Comparison of ENCODE assay signal across 14 cellular contexts in the genomic region with DNA sequence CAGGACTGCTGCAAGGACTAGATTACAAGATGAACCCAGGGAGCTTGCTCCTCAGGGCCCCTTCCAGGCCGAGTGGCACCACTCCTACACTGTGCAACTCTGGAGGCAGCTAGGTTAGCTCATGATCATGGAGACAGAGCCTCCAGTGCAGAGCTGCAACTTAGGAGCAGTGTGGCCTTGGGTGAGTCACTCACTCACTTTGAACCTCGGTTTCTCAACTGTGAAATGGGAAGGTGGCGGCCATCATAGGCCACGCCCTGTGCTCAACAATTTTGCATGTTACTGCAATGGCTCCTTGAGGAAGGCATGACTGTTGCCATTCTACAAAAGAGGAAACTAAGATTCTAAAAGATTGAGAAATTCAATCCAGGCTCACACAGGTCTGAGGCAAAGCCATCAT. TPM values are rescaled to one million over a fixed set of nuclear protein-coding genes. Genes with fewer than 3 reads are reported as not detected.
"Had no signal": no experiment of that assay in that cellular context is flagged by ENCODE, and none has a peak within 500 bp of the region (broad histone marks: within the 10 kb centered on the region; RNA-seq: fewer than 3 reads in every experiment).

No MANE protein-coding gene starts in this region.

- H3K4me1 ChIP-seq: gastrocnemius medialis, neural progenitor cell, uterus had no signal

- H3K4me3 Mint-ChIP-seq: activated CD4-positive, alpha-beta T cell treated with anti-CD3 and anti-CD28 coated beads, Interleukin-2, amount 10 ng/mL, durations not matched to agents 7 days and 5 days; activated naive CD8-positive, alpha-beta T cell treated with anti-CD3 and anti-CD28 coated beads for 36 hours; neural progenitor cell had no signal

- ATAC-seq: gastrocnemius medialis had no signal

- H3K9me3 ChIP-seq: gastrocnemius medialis, left ventricle myocardium inferior, uterus had no signal

- H3K36me3 ChIP-seq: uterus had no signal

- H3K27ac ChIP-seq: coronary artery, gastrocnemius medialis, left ventricle myocardium inferior, neural progenitor cell had no signal

- H3K4me3 ChIP-seq: coronary artery, gastrocnemius medialis, left ventricle myocardium inferior, neural progenitor cell, uterus had no signal

- H3K27me3 ChIP-seq: gastrocnemius medialis, neural progenitor cell, uterus had no signal

- H3K4me1 Mint-ChIP-seq: activated CD4-positive, alpha-beta T cell treated with anti-CD3 and anti-CD28 coated beads, Interleukin-2, amount 10 ng/mL, durations not matched to agents 7 days and 5 days; neural progenitor cell had no signal

- H3K27ac Mint-ChIP-seq: activated CD4-positive, alpha-beta T cell treated with anti-CD3 and anti-CD28 coated beads, Interleukin-2, amount 10 ng/mL, durations not matched to agents 7 days and 5 days; activated naive CD8-positive, alpha-beta T cell treated with anti-CD3 and anti-CD28 coated beads for 36 hours; neural progenitor cell had no signal

- H3K9me3 Mint-ChIP-seq: activated CD4-positive, alpha-beta T cell treated with anti-CD3 and anti-CD28 coated beads, Interleukin-2, amount 10 ng/mL, durations not matched to agents 7 days and 5 days; activated naive CD8-positive, alpha-beta T cell treated with anti-CD3 and anti-CD28 coated beads for 36 hours; neural progenitor cell had no signal

- DNase-seq: activated CD4-positive, alpha-beta T cell treated with anti-CD3 and anti-CD28 coated beads, Interleukin-2, amount 10 ng/mL, durations not matched to agents 7 days and 5 days; activated gamma-delta T cell; activated naive CD8-positive, alpha-beta T cell treated with anti-CD3 and anti-CD28 coated beads for 36 hours; activated T-cell treated with anti-CD3 and anti-CD28 coated beads for 4 hours; effector CD8-positive, alpha-beta T cell; gastrocnemius medialis; left ventricle myocardium inferior; mesenchymal stem cell; small intestine; uterus had no signal

- H3K27me3 Mint-ChIP-seq: activated CD4-positive, alpha-beta T cell treated with anti-CD3 and anti-CD28 coated beads, Interleukin-2, amount 10 ng/mL, durations not matched to agents 7 days and 5 days; activated naive CD8-positive, alpha-beta T cell treated with anti-CD3 and anti-CD28 coated beads for 36 hours had no signal

RNA-seq across cellular contexts. Expression of a gene that starts 11.2 kb away (rescaled TPM):
- total RNA-seq: bronchial epithelial cell had no signal
- polyA plus RNA-seq: keratinocyte had no signal

RNA-seq across cellular contexts. Expression of a gene that starts 45.8 kb away (rescaled TPM):
- total RNA-seq: activated naive CD8-positive, alpha-beta T cell treated with anti-CD3 and anti-CD28 coated beads for 36 hours; bronchial epithelial cell; left ventricle myocardium inferior had no signal
- polyA plus RNA-seq: keratinocyte had no signal
